8 cellular contexts compared by ENCODE assay signal in the genomic region with DNA sequence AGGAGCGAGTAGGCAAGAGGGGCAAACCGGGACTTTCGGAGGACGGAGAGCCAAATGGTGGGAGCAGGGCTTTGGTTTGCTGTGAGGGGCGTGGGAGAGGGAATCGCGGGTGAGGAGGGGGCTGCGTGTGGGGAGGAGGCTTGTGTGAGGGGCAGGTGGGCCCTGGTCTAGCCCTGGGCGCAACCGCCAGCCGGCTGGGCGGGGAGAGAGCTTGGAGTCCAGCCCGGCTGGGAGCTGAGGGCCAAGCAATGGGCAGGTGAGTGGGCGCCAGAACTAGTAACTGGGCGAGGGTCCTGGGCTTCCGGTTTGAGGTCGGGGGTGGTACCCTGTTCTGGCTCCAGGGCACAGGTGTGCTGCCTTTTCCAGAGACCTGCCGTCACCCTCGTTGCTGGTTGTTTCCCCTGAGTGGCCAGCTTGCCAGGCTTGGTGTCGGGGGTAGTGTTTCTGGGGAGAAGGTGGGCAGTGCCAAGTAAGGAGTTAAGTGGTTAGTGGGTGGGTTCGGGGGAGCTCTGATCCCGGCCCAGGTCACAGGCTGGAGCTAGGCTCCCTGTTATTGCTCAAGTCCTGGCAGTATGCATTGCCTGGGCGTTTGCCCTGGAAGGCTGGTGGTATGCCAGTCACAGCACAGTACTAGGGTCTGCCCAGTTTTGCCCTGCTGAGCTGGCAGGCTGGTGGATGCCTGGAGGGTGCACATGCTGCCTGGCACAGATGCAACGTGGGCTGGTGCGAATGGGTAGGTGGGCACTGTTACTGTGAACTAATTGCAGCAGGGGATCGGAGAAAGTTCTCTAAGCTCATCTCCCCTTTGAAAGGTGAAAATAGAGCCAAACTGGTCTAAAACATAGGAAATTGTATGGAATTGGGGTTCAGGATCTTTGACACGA. TPM values are rescaled to one million over a fixed set of nuclear protein-coding genes. Genes with fewer than 3 reads are reported as not detected.
DNase-seq lines count a peak whose midpoint lies in the region; ATAC-seq and TF ChIP-seq lines count a peak whose summit lies in the region.

No MANE protein-coding gene starts in this region.

- peaks cover 27% of the 10 kb centered on the region for H3K4me1 ChIP-seq in PC-3 (ENCODE audit: insufficient read depth, low read length)
- H3K4me1 ChIP-seq in skeletal muscle tissue (ENCODE audit: control insufficient read depth in 3 of 3, insufficient read depth in 3 of 3, low read length in 3 of 3), result peaks cover 54 to 59% (median 56%) of the 10 kb centered on the region in 3 donors

- H3K9me2 ChIP-seq in PC-3 (replicated peaks; ENCODE audit: low read length), result no peaks in the 10 kb centered on the region

- no peaks in the 10 kb centered on the region for H3K36me3 ChIP-seq in PC-3 (ENCODE audit: low read depth, low read length)
- no peaks in the 10 kb centered on the region for H3K36me3 ChIP-seq in brain microvascular endothelial cell (replicated peaks)
- no peaks in the 10 kb centered on the region for H3K36me3 ChIP-seq in skeletal muscle tissue (ENCODE audit: control insufficient read depth in 3 of 3, insufficient read depth in 3 of 3, low read length in 3 of 3)

- peak overlapping the region; percentile 94 for H3K4me2 ChIP-seq in PC-3 (ENCODE audit: low read length)

- POLR2A ChIA-PET in PC-3 (lab: Charles Lee; ENCODE audit: unreplicated experiment), result interaction anchor here (0.6 to 0.7 kb wide), 2 partner anchors 28 to 70 kb away, joined by 3 to 21 read pairs; no protein-coding TSS in a partner anchor

- peak overlapping the region; percentile 86 for H3K9ac ChIP-seq in PC-3 (ENCODE audit: low read length)
- peak overlapping the region; percentile 96 to 100 (median 100) for H3K9ac ChIP-seq in skeletal muscle tissue (ENCODE audit: low read depth in 1 of 3, low read length in 3 of 3)

- no peaks in the 10 kb centered on the region for H3F3A ChIP-seq in PC-3 (ENCODE audit: low read length, unreplicated experiment)

- no peaks in the 10 kb centered on the region for H4K20me1 ChIP-seq in PC-3 (ENCODE audit: low read length)

- H2AFZ ChIP-seq in PC-3 (ENCODE audit: low read length), result peak overlapping the region; percentile 98

- in situ Hi-C loops in brain microvascular endothelial cell (cut with HindIII; ENCODE audit: low pct_ligation_motif_present, low sequenced_read_pairs), result no loop called here

- peak; percentile 13 for ATAC-seq in PC-3
- no peak for ATAC-seq in GM21528 (IDR thresholded peaks at IDR 0.05; ENCODE audit: low FRiP score, unreplicated experiment)
- no peak for ATAC-seq in GM21576 (IDR thresholded peaks at IDR 0.05; ENCODE audit: unreplicated experiment)

- peaks cover 70% of the 10 kb centered on the region for H3K79me2 ChIP-seq in PC-3 (ENCODE audit: low read length)

- no TSS peak for BruUV-seq in PC-3 (replicated peaks; lab: Mats Ljungman, UMichigan)

- peak overlapping the region; percentile 57 for H3K27ac ChIP-seq in PC-3 (ENCODE audit: low read length)
- peak overlapping the region; percentile 59 for H3K27ac ChIP-seq in brain microvascular endothelial cell
- H3K27ac ChIP-seq in skeletal muscle tissue (ENCODE audit: low read depth, low read length), result peak overlapping the region; percentile 99

- TF ChIP-seq CTCF in PC-3 (conservative IDR thresholded peaks at IDR 0.05; ENCODE audit: low read depth, low read length) (no peak), brain microvascular endothelial cell (IDR thresholded peaks at IDR 0.05; ENCODE audit: low read depth, low read length, missing control alignments) (no peak)

- no peaks in the 10 kb centered on the region for H3K27me3 ChIP-seq in PC-3 (ENCODE audit: low read length)
- H3K27me3 ChIP-seq in brain microvascular endothelial cell (replicated peaks), result no peaks in the 10 kb centered on the region
- no peaks in the 10 kb centered on the region for H3K27me3 ChIP-seq in skeletal muscle tissue (ENCODE audit: control insufficient read depth in 3 of 3, insufficient read depth in 3 of 3, low read length in 3 of 3)

- CTCF ChIA-PET in PC-3 (lab: Charles Lee), result no interaction called here

- H3K4me3 ChIP-seq in PC-3 (ENCODE audit: low read length), result peak overlapping the region; percentile 88
- H3K4me3 ChIP-seq in brain microvascular endothelial cell (ENCODE audit: low read depth, low read length), result peak overlapping the region; percentile 98
- H3K4me3 ChIP-seq in skeletal muscle tissue (ENCODE audit: low read length in 3 of 3), result peak overlapping the region; percentile 94 to 99 (median 94)

- intact Hi-C loops in PC-3 (cut with micrococcal nuclease), result loop anchor here (2.0 kb wide), 3 partner anchors 24 to 222 kb away; a partner anchor contains a TSS

- peak; percentile 72 for DNase-seq in DMS79 treated with DMSO at 0.1 percent for 48 hours (lab: John Stamatoyannopoulos, UW)
- no peak for DNase-seq in DMS79 (lab: John Stamatoyannopoulos, UW)
- DNase-seq in PC-3, result peak; percentile 46
- DNase-seq in brain microvascular endothelial cell, result no peak
- DNase-seq in iPS-NIHi11 (ENCODE audit: low spot score), result peak; percentile 31

- H3K9me3 ChIP-seq in PC-3 (ENCODE audit: low read length), result no peaks in the 10 kb centered on the region
- H3K9me3 ChIP-seq in skeletal muscle tissue (ENCODE audit: control insufficient read depth in 3 of 3, low read length in 3 of 3), result no peaks in the 10 kb centered on the region

RNA-seq across cellular contexts. Expression of a gene that starts 0.7 kb away (rescaled TPM):
- total RNA-seq in PC-3 (2014; rRNA removed) (26.0 and 26.6 TPM in 2 replicates), skeletal muscle tissue (13.6 TPM)

RNA-seq across cellular contexts. Expression of a gene that starts 42.9 kb away (rescaled TPM):
- 0.15 and 0.81 TPM in 2 replicates for total RNA-seq in PC-3 (2014; rRNA removed)
- total RNA-seq in skeletal muscle tissue, result 0.52 TPM

Comparison
In these comparisons a context has a peak if more than half of its experiments do, and no peak if none do; other contexts are left out.
1. DNase-seq: peak in DMS79 treated with DMSO at 0.1 percent for 48 hours (single experiment), PC-3 (single experiment) and iPS-NIHi11 (single experiment); none in DMS79 (single experiment) and brain microvascular endothelial cell (single experiment).
2. Peak in every context shown above with its lines, with median percentiles within 50 percentile points of each other: H3K27ac ChIP-seq and H3K4me3 ChIP-seq.